9 cellular contexts compared by ENCODE assay signal in the genomic region with DNA sequence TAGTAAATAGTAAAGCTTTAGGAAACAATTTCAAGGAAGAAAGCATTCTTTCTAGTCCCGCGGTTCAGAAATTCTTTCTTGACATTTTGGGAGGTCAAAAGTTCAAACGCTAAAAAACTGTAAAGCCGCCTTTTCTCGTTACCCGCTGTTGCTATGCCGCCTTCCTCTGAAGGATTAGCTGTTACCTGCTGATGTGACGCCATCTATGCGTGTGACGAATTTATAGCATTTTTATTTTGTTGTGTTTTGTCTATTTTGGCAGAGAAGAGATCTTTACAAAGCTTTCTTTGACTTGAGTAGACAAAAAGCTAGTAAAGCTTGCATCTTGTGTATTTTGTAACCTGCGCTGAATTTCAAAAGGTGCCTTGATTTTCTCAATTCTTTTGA.
DNase-seq lines count a peak whose midpoint lies in the region; ATAC-seq and TF ChIP-seq lines count a peak whose summit lies in the region.
"Had no signal": no experiment of that assay in that cellular context is flagged by ENCODE, and none has a peak within 500 bp of the region (broad histone marks: within the 10 kb centered on the region; RNA-seq: fewer than 3 reads in every experiment).

No MANE protein-coding gene starts in this region.

- no peak overlapping the region for H2AFZ ChIP-seq in neural cell (ENCODE audit: low read depth, low read length)

- H3K36me3 Mint-ChIP-seq in Caco-2 (ENCODE audit: insufficient read depth, unreplicated experiment) (no peaks in the 10 kb centered on the region), chondrocyte (ENCODE audit: low read depth) (peaks cover 7% of the 10 kb centered on the region)

- H3K27ac ChIP-seq in neural cell (ENCODE audit: low read length): no peak overlapping the region

- no peaks in the 10 kb centered on the region for H3K79me2 ChIP-seq in neural cell (replicated peaks; ENCODE audit: insufficient read depth, low read length)

- H3K4me3 Mint-ChIP-seq in Caco-2 (ENCODE audit: unreplicated experiment) (peak overlapping the region; percentile 72), chondrocyte (ENCODE audit: unreplicated experiment) (peak overlapping the region; percentile 51)

- in situ Hi-C loops in KBM-7 (cut with MboI; ENCODE audit: low pct_unique_long_range_greater_than_20kb, low sequenced_read_pairs): no loop called here

- BruUV-seq in Caco-2 (replicated peaks; lab: Mats Ljungman, UMichigan): no TSS peak

- POLR2A ChIA-PET in Caco-2 (lab: Charles Lee): no interaction called here

- no peaks in the 10 kb centered on the region; the same call in 1 of the 2 replicates for H3K27me3 ChIP-seq in Caco-2 (replicated peaks; ENCODE audit: control insufficient read depth, insufficient read depth, low read length)
- peaks cover 53% of the 10 kb centered on the region for H3K27me3 ChIP-seq in neural cell (ENCODE audit: insufficient read depth, low read depth, low read length)

- no peak for ATAC-seq in HG02840 (IDR thresholded peaks at IDR 0.05; ENCODE audit: low FRiP score, unreplicated experiment)

- H3K4me1 ChIP-seq in Caco-2: no peaks in the 10 kb centered on the region

- H3K4me2 ChIP-seq in neural cell (ENCODE audit: low read length): peak overlapping the region; percentile 72

- H3K9ac ChIP-seq in neural cell (ENCODE audit: low read length): no peak overlapping the region

- no peaks in the 10 kb centered on the region; the same call in 1 of the 2 replicates for H3K9me3 ChIP-seq in Caco-2
- H3K9me3 ChIP-seq in neural cell (ENCODE audit: low read length): peaks cover 15% of the 10 kb centered on the region

- no peak overlapping the region for H3K27ac Mint-ChIP-seq in Caco-2 (ENCODE audit: unreplicated experiment)
- H3K27ac Mint-ChIP-seq in chondrocyte (ENCODE audit: unreplicated experiment): no peak overlapping the region

- H3K4me3 ChIP-seq in Caco-2 (ENCODE audit: low read depth, low read length): no peak overlapping the region; the same call in 1 of the 2 replicates
- peak overlapping the region; percentile 70 for H3K4me3 ChIP-seq in neural cell (ENCODE audit: low read length)

- H3K9me3 Mint-ChIP-seq in Caco-2 (ENCODE audit: unreplicated experiment): no peaks in the 10 kb centered on the region
- H3K9me3 Mint-ChIP-seq in chondrocyte (ENCODE audit: low read depth): peaks cover 14% of the 10 kb centered on the region

- TF ChIP-seq EP300 in neural cell (conservative IDR thresholded peaks at IDR 0.05; ENCODE audit: poor library complexity, severe bottlenecking): no peak

- no peaks in the 10 kb centered on the region for H4K20me1 ChIP-seq in neural cell (ENCODE audit: insufficient read depth)

- CTCF ChIA-PET in Caco-2 (lab: Charles Lee): no interaction called here

- H3K9me2 ChIP-seq in neural cell (ENCODE audit: insufficient read depth, low read length): no peaks in the 10 kb centered on the region

- H3K27me3 Mint-ChIP-seq in Caco-2 (ENCODE audit: insufficient read depth, unreplicated experiment) (peaks cover 6% of the 10 kb centered on the region), chondrocyte (ENCODE audit: low read depth) (peaks cover 42% of the 10 kb centered on the region)

- intact Hi-C loops in Caco-2 (cut with micrococcal nuclease; ENCODE audit: unreplicated experiment): loop anchor here (5.0 kb wide), 1 partner anchor 77 kb away; no protein-coding TSS in a partner anchor

- TF ChIP-seq RAD21 in neural cell (conservative IDR thresholded peaks at IDR 0.05): no peak

- H3K4me1 Mint-ChIP-seq in Caco-2 (ENCODE audit: low read depth, unreplicated experiment) (no peaks in the 10 kb centered on the region), chondrocyte (ENCODE audit: low read depth) (peaks cover 10% of the 10 kb centered on the region)

- H3K36me3 ChIP-seq in Caco-2 (ENCODE audit: control insufficient read depth, insufficient read depth, low read length) (no peaks in the 10 kb centered on the region), neural cell (ENCODE audit: insufficient read depth, low read length) (no peaks in the 10 kb centered on the region)

- DNase-seq in Caco-2: no peak
- DNase-seq in KBM-7: peak; percentile 29
- no peak for DNase-seq in chondrocyte (ENCODE audit: low spot score)
- no peak for DNase-seq in dermis blood vessel endothelial cell
- DNase-seq in NCI-H526 (lab: John Stamatoyannopoulos, UW): no peak
- no peak for DNase-seq in activated CD4-positive, CD25-positive, alpha-beta regulatory T cell (lab: John Stamatoyannopoulos, UW)
- DNase-seq: activated CD8-positive, alpha-beta memory T cell treated with anti-CD3 and anti-CD28 coated beads for 24 hours had no signal

- H3F3A ChIP-seq in neural cell (ENCODE audit: insufficient read depth, low read length, poor library complexity, severe bottlenecking): no peaks in the 10 kb centered on the region

- TF ChIP-seq CTCF in Caco-2 (IDR thresholded peaks at IDR 0.05; ENCODE audit: insufficient read depth in 1 of 2, low read depth in 1 of 2, low read length in 1 of 2, severe bottlenecking in 1 of 2, unreplicated experiment in 1 of 2) (no peak), chondrocyte (IDR thresholded peaks at IDR 0.05) (no peak), neural cell (IDR thresholded peaks at IDR 0.05; ENCODE audit: poor library complexity, severe bottlenecking) (no peak)

TF ChIP-seq in neural cell, 6 proteins besides CTCF, POLR2A, EP300 and RAD21:
- TF ChIP-seq, protein P1, sequence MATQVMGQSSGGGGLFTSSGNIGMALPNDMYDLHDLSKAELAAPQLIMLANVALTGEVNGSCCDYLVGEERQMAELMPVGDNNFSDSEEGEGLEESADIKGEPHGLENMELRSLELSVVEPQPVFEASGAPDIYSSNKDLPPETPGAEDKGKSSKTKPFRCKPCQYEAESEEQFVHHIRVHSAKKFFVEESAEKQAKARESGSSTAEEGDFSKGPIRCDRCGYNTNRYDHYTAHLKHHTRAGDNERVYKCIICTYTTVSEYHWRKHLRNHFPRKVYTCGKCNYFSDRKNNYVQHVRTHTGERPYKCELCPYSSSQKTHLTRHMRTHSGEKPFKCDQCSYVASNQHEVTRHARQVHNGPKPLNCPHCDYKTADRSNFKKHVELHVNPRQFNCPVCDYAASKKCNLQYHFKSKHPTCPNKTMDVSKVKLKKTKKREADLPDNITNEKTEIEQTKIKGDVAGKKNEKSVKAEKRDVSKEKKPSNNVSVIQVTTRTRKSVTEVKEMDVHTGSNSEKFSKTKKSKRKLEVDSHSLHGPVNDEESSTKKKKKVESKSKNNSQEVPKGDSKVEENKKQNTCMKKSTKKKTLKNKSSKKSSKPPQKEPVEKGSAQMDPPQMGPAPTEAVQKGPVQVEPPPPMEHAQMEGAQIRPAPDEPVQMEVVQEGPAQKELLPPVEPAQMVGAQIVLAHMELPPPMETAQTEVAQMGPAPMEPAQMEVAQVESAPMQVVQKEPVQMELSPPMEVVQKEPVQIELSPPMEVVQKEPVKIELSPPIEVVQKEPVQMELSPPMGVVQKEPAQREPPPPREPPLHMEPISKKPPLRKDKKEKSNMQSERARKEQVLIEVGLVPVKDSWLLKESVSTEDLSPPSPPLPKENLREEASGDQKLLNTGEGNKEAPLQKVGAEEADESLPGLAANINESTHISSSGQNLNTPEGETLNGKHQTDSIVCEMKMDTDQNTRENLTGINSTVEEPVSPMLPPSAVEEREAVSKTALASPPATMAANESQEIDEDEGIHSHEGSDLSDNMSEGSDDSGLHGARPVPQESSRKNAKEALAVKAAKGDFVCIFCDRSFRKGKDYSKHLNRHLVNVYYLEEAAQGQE (IDR thresholded peaks at IDR 0.05; ENCODE audit: borderline replicate concordance): no peak
- TF ChIP-seq EZH2 (IDR thresholded peaks at IDR 0.05; ENCODE audit: borderline replicate concordance, insufficient read depth, low read length, poor library complexity, severe bottlenecking) (no peak), TAF1 (IDR thresholded peaks at IDR 0.05; ENCODE audit: low read depth) (no peak), POLR2AphosphoS5 (IDR thresholded peaks at IDR 0.05) (no peak), SMC3 (conservative IDR thresholded peaks at IDR 0.05; ENCODE audit: poor library complexity) (no peak), MXI1 (conservative IDR thresholded peaks at IDR 0.05; ENCODE audit: poor library complexity, severe bottlenecking) (no peak)
TF ChIP-seq in neural cell: peak in this region for 0.
